In the genomic region with DNA sequence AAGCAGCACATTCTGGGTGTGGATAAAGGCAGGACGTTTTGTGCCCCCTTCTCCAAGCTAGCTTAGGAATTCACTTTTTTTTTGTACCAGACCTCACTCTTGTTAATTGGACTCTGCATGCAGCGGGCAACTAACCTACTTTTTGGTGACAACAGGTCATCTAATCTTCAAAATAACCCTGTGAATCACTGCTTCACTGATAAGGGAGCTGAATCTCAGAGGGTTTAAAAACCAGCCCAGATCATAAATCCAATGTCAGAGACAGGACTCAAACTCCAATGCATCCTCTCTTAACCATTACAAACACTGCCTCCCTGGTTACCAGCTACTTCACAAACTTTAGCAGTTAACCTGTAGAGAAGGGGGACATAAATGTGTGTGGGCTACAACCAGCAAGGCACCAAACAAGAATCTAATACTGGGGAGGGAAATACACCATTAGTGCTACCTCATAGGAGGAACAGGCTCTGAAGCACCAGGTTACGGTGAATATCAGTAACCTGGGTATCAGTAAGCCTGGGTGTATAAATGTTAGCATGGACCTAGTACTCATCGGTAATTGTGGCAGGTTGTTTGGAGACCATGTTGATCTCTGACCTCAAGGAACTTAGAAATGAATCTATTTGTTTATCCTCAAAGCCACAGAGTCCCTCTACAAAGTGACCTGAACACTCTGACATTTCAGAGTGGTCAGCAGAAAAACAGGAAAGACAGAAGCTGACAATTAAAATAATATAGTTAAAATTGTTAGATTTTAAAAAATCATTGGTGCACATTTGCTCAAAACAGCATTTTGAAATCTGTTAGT, we compare ENCODE assay signal across 10 cellular contexts. TPM values are rescaled to one million over a fixed set of nuclear protein-coding genes. Genes with fewer than 3 reads are reported as not detected.
DNase-seq lines count a peak whose midpoint lies in the region; ATAC-seq and TF ChIP-seq lines count a peak whose summit lies in the region.
"Had no signal": no experiment of that assay in that cellular context is flagged by ENCODE, and none has a peak within 500 bp of the region (broad histone marks: within the 10 kb centered on the region; RNA-seq: fewer than 3 reads in every experiment).

No MANE protein-coding gene starts in this region.

- in situ Hi-C loops in G401 (cut with HindIII; ENCODE audit: low sequenced_read_pairs): no loop called here

- H3K27ac ChIP-seq in caudate nucleus (ENCODE audit: low read depth, low read length): no peak overlapping the region
- H3K27ac ChIP-seq: SJCRH30 had no signal

- peaks cover 75% of the 10 kb centered on the region for H3K4me1 ChIP-seq in Loucy (ENCODE audit: insufficient read depth, low read length, poor library complexity, severe bottlenecking)

- no peaks in the 10 kb centered on the region; the same call in 1 of the 2 replicates for H3F3A ChIP-seq in Loucy (ENCODE audit: low read depth)

- peaks cover 41% of the 10 kb centered on the region for H4K20me1 ChIP-seq in Loucy (ENCODE audit: insufficient read depth, low read length, poor library complexity, severe bottlenecking)

- H3K27ac Mint-ChIP-seq in nephron: no peak overlapping the region

- no peaks in the 10 kb centered on the region for H3K9me3 Mint-ChIP-seq in nephron

- H3K4me3 ChIP-seq in Loucy (ENCODE audit: low read length, poor library complexity, severe bottlenecking): peak overlapping the region; percentile 93

- H3K79me2 ChIP-seq in Loucy (ENCODE audit: insufficient read depth, low read length): peaks cover 82% of the 10 kb centered on the region

- peaks cover 19% of the 10 kb centered on the region for H3K36me3 Mint-ChIP-seq in nephron (ENCODE audit: low read depth)

- peaks cover 3% of the 10 kb centered on the region; the same call in 1 of the 2 replicates for H3K36me3 ChIP-seq in Loucy (ENCODE audit: insufficient read depth, low read length)

- no peak for ATAC-seq in HG03139 (IDR thresholded peaks at IDR 0.05; ENCODE audit: unreplicated experiment)
- no peak for ATAC-seq in HG03520 (IDR thresholded peaks at IDR 0.05; ENCODE audit: unreplicated experiment)

- DNase-seq in G401 (ENCODE audit: low spot score) (peak; percentile 13), amniotic epithelial cell (ENCODE audit: low read depth) (peak; percentile 68), caudate nucleus (lab: John Stamatoyannopoulos, UW) (no peak)
- DNase-seq: activated CD4-positive, alpha-beta T cell treated with anti-CD3 and anti-CD28 coated beads, Interleukin-2, amount 50 U/mL, for 1 hour; posterior cingulate gyrus; SJCRH30 had no signal

- H3K9me2 ChIP-seq in Loucy (replicated peaks; ENCODE audit: low read depth, low read length): no peaks in the 10 kb centered on the region

- no peak overlapping the region for H2AFZ ChIP-seq in Loucy (ENCODE audit: low read length)

- H3K4me3 Mint-ChIP-seq in nephron: peak overlapping the region; percentile 54 to 73 (median 64)

- peak overlapping the region; percentile 90 for H3K4me2 ChIP-seq in Loucy (ENCODE audit: low read depth, low read length, poor library complexity, severe bottlenecking)

- H3K9ac ChIP-seq in Loucy (ENCODE audit: low read depth, low read length, poor library complexity, severe bottlenecking): peak overlapping the region; percentile 95

- H3K9me3 ChIP-seq in Loucy (ENCODE audit: insufficient read depth, low read depth, low read length): peaks cover 3% of the 10 kb centered on the region; the same call in 1 of the 2 replicates
- H3K9me3 ChIP-seq: SJCRH30 had no signal

- H3K27me3 ChIP-seq in Loucy (ENCODE audit: insufficient read depth, low read length, poor library complexity, severe bottlenecking): no peaks in the 10 kb centered on the region
- H3K27me3 ChIP-seq: SJCRH30 had no signal

- TF ChIP-seq CTCF in Loucy (conservative IDR thresholded peaks at IDR 0.05; ENCODE audit: low read length): no peak
- no peak for TF ChIP-seq CTCF in nephron (IDR thresholded peaks at IDR 0.05; ENCODE audit: unreplicated experiment in 3 of 3)

- H3K4me1 Mint-ChIP-seq in nephron: peaks cover 32% of the 10 kb centered on the region

- no peaks in the 10 kb centered on the region for H3K27me3 Mint-ChIP-seq in nephron (ENCODE audit: low read depth)

RNA-seq across cellular contexts. Expression of a gene that starts 2.6 kb away (rescaled TPM):
- total RNA-seq in G401 (2014; rRNA removed; shearing (Covaris generic)): 0.62 and 7.0 TPM in 2 replicates

RNA-seq across cellular contexts. Expression of a gene that starts 14.1 kb away (rescaled TPM):
- not detected in 2 replicates for total RNA-seq in G401 (2014; rRNA removed; shearing (Covaris generic))

RNA-seq across cellular contexts. Expression of a gene that starts 51.5 kb away (rescaled TPM):
- total RNA-seq in G401 (2014; rRNA removed; shearing (Covaris generic)): 25.0 and 34.6 TPM in 2 replicates

Comparison
In these comparisons a context has a peak if more than half of its experiments do, and no peak if none do; other contexts are left out.
1. DNase-seq: peak in G401 (single experiment) and amniotic epithelial cell (single experiment); none in caudate nucleus (0 of 61).